In the genomic region with DNA sequence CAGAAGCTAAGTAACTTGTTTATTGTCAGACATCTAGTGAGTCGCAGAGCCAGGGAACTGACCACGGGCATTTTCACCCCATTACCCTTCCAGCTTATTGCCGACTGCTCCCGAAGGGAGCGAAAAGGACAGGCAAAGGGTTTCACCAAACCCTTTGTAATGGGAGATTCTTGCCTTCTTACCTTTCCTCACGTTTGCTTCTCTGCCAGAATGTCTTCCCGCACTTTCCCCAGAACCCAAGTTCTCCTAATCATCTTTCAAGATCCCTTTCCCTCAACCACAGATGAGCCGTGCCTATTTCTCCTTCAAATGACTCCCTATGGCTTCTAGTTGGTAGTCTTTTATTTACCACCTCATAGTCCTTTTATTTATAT, we compare ENCODE assay signal across 8 cellular contexts. TPM values are rescaled to one million over a fixed set of nuclear protein-coding genes. Genes with fewer than 3 reads are reported as not detected.
DNase-seq lines count a peak whose midpoint lies in the region; ATAC-seq lines count a peak whose summit lies in the region.

No MANE protein-coding gene starts in this region.

- peaks cover 52% of the 10 kb centered on the region for H3K4me1 Mint-ChIP-seq in activated T-cell treated with anti-CD3 and anti-CD28 coated beads, Interleukin-2, amount 50 U/mL, for 72 hours (ENCODE audit: low read depth)

- H3K36me3 ChIP-seq in iPS-20b (ENCODE audit: insufficient read depth, low read depth, low read length), result peaks cover 34% of the 10 kb centered on the region
- peaks cover 11 to 18% (median 13%) of the 10 kb centered on the region in 5 donors for H3K36me3 ChIP-seq in subcutaneous abdominal adipose tissue (ENCODE audit: control insufficient read depth in 5 of 5, insufficient read depth in 5 of 5, low read length in 5 of 5)

- H3K27me3 ChIP-seq in iPS-20b (ENCODE audit: insufficient read depth, low read length), result no peaks in the 10 kb centered on the region
- H3K27me3 ChIP-seq in subcutaneous abdominal adipose tissue (ENCODE audit: control insufficient read depth in 5 of 5, insufficient read depth in 4 of 5, low read length in 5 of 5), result no peaks in the 10 kb centered on the region

- ATAC-seq in activated T-cell treated with anti-CD3 and anti-CD28 coated beads, Interleukin-2, amount 50 U/mL, for 72 hours (replicated peaks in 1 of 2), result no peak
- ATAC-seq in activated naive CD4-positive, alpha-beta T cell treated with anti-CD3 and anti-CD28 coated beads, Interleukin-2, amount 50 U/mL, for 72 hours, result no peak

- DNase-seq in activated T-cell treated with anti-CD3 and anti-CD28 coated beads, Interleukin-2, amount 50 U/mL, for 72 hours, result no peak
- DNase-seq in activated T-cell treated with anti-CD3 and anti-CD28 coated beads, Interleukin-2, amount 50 U/mL, for 48 hours, result no peak
- DNase-seq in activated naive CD4-positive, alpha-beta T cell treated with anti-CD3 and anti-CD28 coated beads, Interleukin-2, amount 50 U/mL, for 72 hours (ENCODE audit: low spot score in 2 of 2), result no peak
- DNase-seq in NCI-H1436 (lab: John Stamatoyannopoulos, UW), result no peak
- no peak for DNase-seq in foreskin melanocyte
- no peak for DNase-seq in stimulated activated CD4-positive, alpha-beta T cell treated with anti-CD3 and anti-CD28 coated beads, Interleukin-12 subunit alpha, Interleukin-12 subunit beta, amount 100 ng/mL, for 4 hours

- peak overlapping the region; percentile 92 to 98 for H3K4me3 Mint-ChIP-seq in activated T-cell treated with anti-CD3 and anti-CD28 coated beads, Interleukin-2, amount 50 U/mL, for 72 hours

- peaks cover 6% of the 10 kb centered on the region; the same call in 1 of the 2 replicates for H3K4me1 ChIP-seq in iPS-20b (ENCODE audit: insufficient read depth, low read length)
- peaks cover 6 to 42% (median 38%) of the 10 kb centered on the region in 5 donors for H3K4me1 ChIP-seq in subcutaneous abdominal adipose tissue (ENCODE audit: control insufficient read depth in 5 of 5, insufficient read depth in 5 of 5, low read length in 5 of 5)

- H3K27ac Mint-ChIP-seq in activated T-cell treated with anti-CD3 and anti-CD28 coated beads, Interleukin-2, amount 50 U/mL, for 72 hours, result peak overlapping the region; percentile 98
- peak overlapping the region; percentile 94 to 99 for H3K27ac Mint-ChIP-seq in activated naive CD4-positive, alpha-beta T cell treated with anti-CD3 and anti-CD28 coated beads, Interleukin-2, amount 50 U/mL, for 72 hours

- H3K27me3 Mint-ChIP-seq in activated T-cell treated with anti-CD3 and anti-CD28 coated beads, Interleukin-2, amount 50 U/mL, for 72 hours (ENCODE audit: low read depth), result no peaks in the 10 kb centered on the region

- no peaks in the 10 kb centered on the region for H3K9me3 Mint-ChIP-seq in activated T-cell treated with anti-CD3 and anti-CD28 coated beads, Interleukin-2, amount 50 U/mL, for 72 hours
- H3K9me3 Mint-ChIP-seq in activated naive CD4-positive, alpha-beta T cell treated with anti-CD3 and anti-CD28 coated beads, Interleukin-2, amount 50 U/mL, for 72 hours, result no peaks in the 10 kb centered on the region

- no peaks in the 10 kb centered on the region for H3K9me3 ChIP-seq in iPS-20b (ENCODE audit: insufficient read depth, low read depth, low read length)
- H3K9me3 ChIP-seq in subcutaneous abdominal adipose tissue (ENCODE audit: control insufficient read depth in 5 of 5, low read length in 5 of 5), result no peaks in the 10 kb centered on the region

- H3K9ac ChIP-seq in iPS-20b (ENCODE audit: low read depth, low read length) (peak overlapping the region; percentile 92), subcutaneous abdominal adipose tissue (ENCODE audit: low read length in 5 of 5) (peak overlapping the region; percentile 65 to 97 (median 93))

- H3K4me3 ChIP-seq in iPS-20b (ENCODE audit: low read length), result peak overlapping the region; percentile 92
- H3K4me3 ChIP-seq in subcutaneous abdominal adipose tissue (ENCODE audit: low read depth in 1 of 5, low read length in 5 of 5), result peak overlapping the region; percentile 90 to 100 (median 97)

- peak overlapping the region; percentile 22 for H3K27ac ChIP-seq in iPS-20b (ENCODE audit: low read length)
- peak overlapping the region; percentile 91 for H3K27ac ChIP-seq in subcutaneous abdominal adipose tissue (ENCODE audit: low read depth, low read length)

- peaks cover 10 to 32% of the 10 kb centered on the region in 2 donors for H3K36me3 Mint-ChIP-seq in activated T-cell treated with anti-CD3 and anti-CD28 coated beads, Interleukin-2, amount 50 U/mL, for 72 hours (ENCODE audit: insufficient read depth in 2 of 2)
- H3K36me3 Mint-ChIP-seq in activated naive CD4-positive, alpha-beta T cell treated with anti-CD3 and anti-CD28 coated beads, Interleukin-2, amount 50 U/mL, for 72 hours, result peaks cover 32 to 37% of the 10 kb centered on the region in 2 donors

RNA-seq across cellular contexts. Expression of gene SRP72, which starts 0.5 kb away (rescaled TPM):
- 100 to 1,000 TPM; 187 to 200 TPM for total RNA-seq in activated T-cell treated with anti-CD3 and anti-CD28 coated beads, Interleukin-2, amount 50 U/mL, for 72 hours
- total RNA-seq in activated naive CD4-positive, alpha-beta T cell treated with anti-CD3 and anti-CD28 coated beads, Interleukin-2, amount 50 U/mL, for 72 hours, result 100 to 1,000 TPM; 152 to 179 TPM

RNA-seq across cellular contexts. Expression of gene PAICS, which starts 30.8 kb away (rescaled TPM):
- 100 to 1,000 TPM; 174 to 190 TPM for total RNA-seq in activated T-cell treated with anti-CD3 and anti-CD28 coated beads, Interleukin-2, amount 50 U/mL, for 72 hours
- total RNA-seq in activated naive CD4-positive, alpha-beta T cell treated with anti-CD3 and anti-CD28 coated beads, Interleukin-2, amount 50 U/mL, for 72 hours, result 100 to 1,000 TPM; 248 to 387 TPM

RNA-seq across cellular contexts. Expression of gene PPAT, which starts 31.5 kb away (rescaled TPM):
- total RNA-seq in activated T-cell treated with anti-CD3 and anti-CD28 coated beads, Interleukin-2, amount 50 U/mL, for 72 hours, result 10 to 100 TPM; 25.6 to 32.7 TPM
- 10 to 100 TPM; 34.4 to 50.8 TPM for total RNA-seq in activated naive CD4-positive, alpha-beta T cell treated with anti-CD3 and anti-CD28 coated beads, Interleukin-2, amount 50 U/mL, for 72 hours

RNA-seq across cellular contexts. Expression of gene ARL9, which starts 38.7 kb away (rescaled TPM):
- total RNA-seq in activated T-cell treated with anti-CD3 and anti-CD28 coated beads, Interleukin-2, amount 50 U/mL, for 72 hours, result under 1 TPM; 0.29 to 0.35 TPM
- under 1 TPM in 1 of 2 donors, not detected in 1; 0.35 TPM for total RNA-seq in activated naive CD4-positive, alpha-beta T cell treated with anti-CD3 and anti-CD28 coated beads, Interleukin-2, amount 50 U/mL, for 72 hours
